7 cellular contexts compared by ENCODE assay signal in genomic region chr19:45613926-45614725, GRCh38. TPM values are rescaled to one million over a fixed set of nuclear protein-coding genes. Genes with fewer than 3 reads are reported as not detected.
DNase-seq lines count a peak whose midpoint lies in the region; TF ChIP-seq lines count a peak whose summit lies in the region.

No MANE protein-coding gene starts in this region.

- peak; percentile 84 for DNase-seq in GM13977 (ENCODE audit: low spot score)
- DNase-seq in HS-27A (ENCODE audit: low read depth), result peak; percentile 81
- DNase-seq in activated CD4-positive, alpha-beta T cell treated with anti-CD3 and anti-CD28 coated beads, Interleukin-2, amount 50 U/mL, for 48 hours, result peak; percentile 56 to 70
- DNase-seq in fibroblast of the conjunctiva (ENCODE audit: low read depth), result peak; percentile 70
- peak; percentile 36 to 40 for DNase-seq in stimulated activated CD4-positive, alpha-beta T cell treated with anti-CD3 and anti-CD28 coated beads, Interleukin-2, amount 100 ng/mL, for 48 hours
- DNase-seq in GOT3 (lab: John Stamatoyannopoulos, UW), result no peak
- no peak for DNase-seq in occipital lobe (lab: John Stamatoyannopoulos, UW)

- no peak for TF ChIP-seq CTCF in GM13977 (IDR thresholded peaks at IDR 0.05; ENCODE audit: extremely low read depth, insufficient read depth, missing control alignments)

- in situ Hi-C loops in GM13977 (cut with MboI; ENCODE audit: low pct_unique_long_range_greater_than_20kb, low sequenced_read_pairs, unreplicated experiment), result no loop called here

RNA-seq across cellular contexts. Expression of gene GPR4, which starts 12.1 kb away (rescaled TPM):
- 0.16 TPM for total RNA-seq in occipital lobe

RNA-seq across cellular contexts. Expression of gene EML2, which starts 25.1 kb away (rescaled TPM):
- total RNA-seq in occipital lobe, result 15.8 TPM

RNA-seq across cellular contexts. Expression of gene OPA3, which starts 29.5 kb away (rescaled TPM):
- total RNA-seq in occipital lobe, result 2.0 TPM

RNA-seq across cellular contexts. Expression of gene GIPR, which starts 53.9 kb away (rescaled TPM):
- not detected for total RNA-seq in occipital lobe

Comparison
In these comparisons a context has a peak if more than half of its experiments do, and no peak if none do; other contexts are left out.
1. DNase-seq: peak in GM13977 (single experiment), HS-27A (single experiment), activated CD4-positive, alpha-beta T cell treated with anti-CD3 and anti-CD28 coated beads, Interleukin-2, amount 50 U/mL, for 48 hours (2 of 2), fibroblast of the conjunctiva (single experiment) and stimulated activated CD4-positive, alpha-beta T cell treated with anti-CD3 and anti-CD28 coated beads, Interleukin-2, amount 100 ng/mL, for 48 hours (2 of 2); none in GOT3 (single experiment) and occipital lobe (single experiment).